Comparison of ENCODE assay signal across 18 cellular contexts in genomic region chr20:58611236-58612020, GRCh38. TPM values are rescaled to one million over a fixed set of nuclear protein-coding genes. Genes with fewer than 3 reads are reported as not detected.
DNase-seq lines count a peak whose midpoint lies in the region; ATAC-seq and TF ChIP-seq lines count a peak whose summit lies in the region.
"Had no signal": no experiment of that assay in that cellular context is flagged by ENCODE, and none has a peak within 500 bp of the region (broad histone marks: within the 10 kb centered on the region; RNA-seq: fewer than 3 reads in every experiment).

No MANE protein-coding gene starts in this region.

- ATAC-seq in SK-N-SH treated with all-trans-retinoic acid at 6 μM for 48 hours, result peak; percentile 41
- ATAC-seq in thoracic aorta (ENCODE audit: insufficient number of reproducible peaks, low FRiP score, low read depth), result no peak
- no peak for ATAC-seq in GM21576 (IDR thresholded peaks at IDR 0.05; ENCODE audit: unreplicated experiment)
- ATAC-seq: activated CD4-positive, CD25-positive, alpha-beta regulatory T cell treated with anti-CD3 and anti-CD28 coated beads, Interleukin-2, amount 50 U/mL, for 24 hours; lower lobe of right lung had no signal

- POLR2A ChIA-PET in SK-N-SH (lab: Yijun Ruan, JAX), result interaction anchor here (1.4 kb wide), 1 partner anchor 11 kb away, joined by 3 read pairs; no protein-coding TSS in a partner anchor

- H3K36me3 ChIP-seq in SK-N-SH (replicated peaks in 1 of 2; ENCODE audit: control insufficient read depth in 1 of 2, insufficient read depth in 2 of 2, low read length in 1 of 2) (no peaks in the 10 kb centered on the region), WERI-Rb-1 (no peaks in the 10 kb centered on the region), thoracic aorta (no peaks in the 10 kb centered on the region)
- H3K36me3 ChIP-seq: lower lobe of right lung, transverse colon had no signal

- H3K27ac ChIP-seq in SK-N-SH (ENCODE audit: low read depth in 2 of 2, low read length in 1 of 2) (no peak overlapping the region), WERI-Rb-1 (no peak overlapping the region), thoracic aorta (peak overlapping the region; percentile 77 to 90)
- H3K27ac ChIP-seq: lower lobe of right lung, parathyroid adenoma, transverse colon had no signal

- no peaks in the 10 kb centered on the region for H3F3A ChIP-seq in SK-N-SH (replicated peaks; ENCODE audit: insufficient read depth)

- H3K9ac ChIP-seq in SK-N-SH, result no peak overlapping the region
- H3K9ac ChIP-seq: parathyroid adenoma had no signal

- no peak overlapping the region for H3K4me2 ChIP-seq in SK-N-SH

- DNase-seq in SK-N-SH, result no peak
- peak; percentile 63 for DNase-seq in WERI-Rb-1
- DNase-seq in islet precursor cell, result peak; percentile 81
- DNase-seq in thoracic aorta (ENCODE audit: low spot score), result no peak
- no peak for DNase-seq in NCI-H510A (lab: John Stamatoyannopoulos, UW)
- DNase-seq in HUDEP-2 (lab: John Stamatoyannopoulos, UW; ENCODE audit: unreplicated experiment in 76 of 76), result no peak
- DNase-seq: activated naive CD4-positive, alpha-beta T cell treated with anti-CD3 and anti-CD28 coated beads for 36 hours; DMS79 treated with DMSO at 0.1 percent for 48 hours; erythroblast; HCEC 1CT; lower lobe of right lung; NCI-H226; SHP77 treated with DMSO at 0.1 percent for 48 hours; transverse colon had no signal

- H3K9me2 ChIP-seq in SK-N-SH, result no peaks in the 10 kb centered on the region

- no peak for TF ChIP-seq RAD21 in SK-N-SH (IDR thresholded peaks at IDR 0.05; ENCODE audit: low read length)

- TF ChIP-seq CTCF in SK-N-SH (IDR thresholded peaks at IDR 0.05), result no peak
- no peak for TF ChIP-seq CTCF in WERI-Rb-1 (IDR thresholded peaks at IDR 0.05; ENCODE audit: low read depth, low read length)
- no peak for TF ChIP-seq CTCF in thoracic aorta (IDR thresholded peaks at IDR 0.05)

- WGBS in SK-N-SH (ENCODE audit: low lambda C conversion rate), result 77% methylated on average over 7 of the region's 10 CpGs

- H3K9me3 ChIP-seq in SK-N-SH, result no peaks in the 10 kb centered on the region
- no peaks in the 10 kb centered on the region for H3K9me3 ChIP-seq in WERI-Rb-1 (ENCODE audit: severe bottlenecking)
- H3K9me3 ChIP-seq in thoracic aorta, result no peaks in the 10 kb centered on the region
- H3K9me3 ChIP-seq: lower lobe of right lung, transverse colon had no signal

- H4K20me1 ChIP-seq in SK-N-SH (ENCODE audit: insufficient read depth), result no peaks in the 10 kb centered on the region

- H3K27me3 ChIP-seq in SK-N-SH (ENCODE audit: insufficient read depth) (no peaks in the 10 kb centered on the region), WERI-Rb-1 (ENCODE audit: insufficient read depth, low read depth, severe bottlenecking) (no peaks in the 10 kb centered on the region), thoracic aorta (replicated peaks; ENCODE audit: insufficient read depth) (no peaks in the 10 kb centered on the region)
- H3K27me3 ChIP-seq: transverse colon had no signal

- TF ChIP-seq EP300 in SK-N-SH (IDR thresholded peaks at IDR 0.05; ENCODE audit: borderline replicate concordance in 1 of 2, low read depth in 1 of 2, low read length in 1 of 2), result no peak

- H3K4me3 ChIP-seq in SK-N-SH (ENCODE audit: low read depth in 2 of 2, low read length in 1 of 2), result no peak overlapping the region
- no peak overlapping the region for H3K4me3 ChIP-seq in WERI-Rb-1 (ENCODE audit: low read depth, low read length)
- no peak overlapping the region for H3K4me3 ChIP-seq in thoracic aorta
- H3K4me3 ChIP-seq: lower lobe of right lung, transverse colon had no signal

- H3K4me1 ChIP-seq in SK-N-SH (ENCODE audit: control insufficient read depth in 1 of 2, insufficient read depth in 2 of 2, low read depth in 1 of 2, low read length in 1 of 2) (peaks cover 0 to 19% of the 10 kb centered on the region in 2 experiments; a peak in 2 of 4 replicates), thoracic aorta (ENCODE audit: control insufficient read depth in 1 of 2, low read depth in 2 of 2) (peaks cover 9 to 35% of the 10 kb centered on the region in 2 donors)
- H3K4me1 ChIP-seq: lower lobe of right lung, parathyroid adenoma had no signal

- H3K79me2 ChIP-seq in SK-N-SH (ENCODE audit: insufficient read depth), result no peaks in the 10 kb centered on the region
- H3K79me2 ChIP-seq: parathyroid adenoma had no signal

- CTCF ChIA-PET in SK-N-SH (lab: Yijun Ruan, JAX), result interaction anchor here (0.8 to 1.2 kb wide), 2 partner anchors 18 to 140 kb away, joined by 3 read pairs; no protein-coding TSS in a partner anchor

- H2AFZ ChIP-seq in SK-N-SH (ENCODE audit: low read depth), result no peak overlapping the region
- H2AFZ ChIP-seq: parathyroid adenoma had no signal

TF ChIP-seq in SK-N-SH treated with all-trans-retinoic acid at 6 μM for 48 hours, 23 proteins besides CTCF, POLR2A, EP300 and RAD21 (continues in another document):
- TF ChIP-seq TOX (CRISPR knock-in tag; IDR thresholded peaks at IDR 0.05; ENCODE audit: borderline replicate concordance) (no peak), ZC3H10 (CRISPR knock-in tag; IDR thresholded peaks at IDR 0.05) (no peak), CREB5 (CRISPR knock-in tag; IDR thresholded peaks at IDR 0.05; ENCODE audit: low read depth) (no peak), ZFP3 (CRISPR knock-in tag; IDR thresholded peaks at IDR 0.05) (no peak), CSRNP3 (CRISPR knock-in tag; IDR thresholded peaks at IDR 0.05) (no peak), TCF4 (CRISPR knock-in tag; IDR thresholded peaks at IDR 0.05; ENCODE audit: borderline replicate concordance) (no peak), ZNF565 (CRISPR knock-in tag; conservative IDR thresholded peaks at IDR 0.05; ENCODE audit: low read depth) (no peak)

TF ChIP-seq in SK-N-SH, 30 proteins besides CTCF, POLR2A, EP300 and RAD21 (continues in another document):
- TF ChIP-seq YY1 (IDR thresholded peaks at IDR 0.05; ENCODE audit: low read depth) (no peak), GATA2 (CRISPR knock-in tag; IDR thresholded peaks at IDR 0.05) (no peak), RFX5 (IDR thresholded peaks at IDR 0.05; ENCODE audit: low read length) (no peak), TCF12 (IDR thresholded peaks at IDR 0.05) (no peak), MXI1 (IDR thresholded peaks at IDR 0.05; ENCODE audit: low read depth, low read length) (no peak), PBX3 (IDR thresholded peaks at IDR 0.05) (no peak), NFIC (IDR thresholded peaks at IDR 0.05; ENCODE audit: borderline replicate concordance) (no peak), FOXJ3 (CRISPR knock-in tag; IDR thresholded peaks at IDR 0.05) (no peak), RCOR1 (IDR thresholded peaks at IDR 0.05; ENCODE audit: low read length) (no peak), FOXM1 (IDR thresholded peaks at IDR 0.05; ENCODE audit: low read depth) (no peak), USF1 (IDR thresholded peaks at IDR 0.05; ENCODE audit: borderline replicate concordance, low read depth) (no peak), POLR2AphosphoS5 (IDR thresholded peaks at IDR 0.05; ENCODE audit: low read depth, low read length) (no peak), REST (IDR thresholded peaks at IDR 0.05; ENCODE audit: low read depth, low read length) (no peak), MEF2A (IDR thresholded peaks at IDR 0.05; ENCODE audit: borderline replicate concordance, low read depth) (no peak), EZH2phosphoT487 (IDR thresholded peaks at IDR 0.05; ENCODE audit: borderline replicate concordance, low read depth) (no peak), CHD2 (IDR thresholded peaks at IDR 0.05; ENCODE audit: low read length, partially characterized antibody) (no peak)

RNA-seq across cellular contexts. Expression of gene STX16, which starts 39.7 kb away (rescaled TPM):
- 63.8 and 90.9 TPM in 2 replicates for polyA plus RNA-seq in SK-N-SH (2012; rRNA removed)
- polyA plus RNA-seq in SK-N-SH (2012; cell fraction: cytosol; rRNA removed), result 54.0 and 56.0 TPM in 2 replicates
- polyA plus RNA-seq in SK-N-SH (2012; cell fraction: nucleus; rRNA removed), result 199 and 277 TPM in 2 replicates
- 100 to 1,000 TPM in 1 of 2 donors, 10 to 100 TPM in 1; 66.3 to 109 TPM for total RNA-seq in thoracic aorta

Comparison
In these comparisons a context has a peak if more than half of its experiments do, and no peak if none do; other contexts are left out.
1. DNase-seq: peak in WERI-Rb-1 (single experiment) and islet precursor cell (single experiment); none in SK-N-SH (single experiment), thoracic aorta (single experiment), NCI-H510A (single experiment) and HUDEP-2 (0 of 76).
2. H3K27ac ChIP-seq: peak in thoracic aorta (2 of 2); none in SK-N-SH (0 of 2) and WERI-Rb-1 (single experiment).